8 cellular contexts compared by ENCODE assay signal in genomic region chr2:27050996-27051901, GRCh38. TPM values are rescaled to one million over a fixed set of nuclear protein-coding genes. Genes with fewer than 3 reads are reported as not detected.
DNase-seq lines count a peak whose midpoint lies in the region; ATAC-seq lines count a peak whose summit lies in the region.

Gene AGBL5 (plus strand): TSS chr2:27051668. CDS start chr2:27052959, 1,291 bp downstream.

- H3K27me3 Mint-ChIP-seq in IgD-negative memory B cell = peaks cover 6% of the 10 kb centered on the region

- H3K36me3 Mint-ChIP-seq in IgD-negative memory B cell = peaks cover 2% of the 10 kb centered on the region

- H3K4me1 Mint-ChIP-seq in IgD-negative memory B cell = peaks cover 12 to 15% (median 15%) of the 10 kb centered on the region in 3 donors

- ATAC-seq in GM21576 (IDR thresholded peaks at IDR 0.05; ENCODE audit: unreplicated experiment) = peak; percentile 69

- DNase-seq in DMS153 (lab: John Stamatoyannopoulos, UW) (peak; percentile 93), OCI-M1 (lab: John Stamatoyannopoulos, UW) (peak; percentile 99), activated T-cell treated with anti-CD3 and anti-CD28 coated beads for 1 hour (ENCODE audit: low read depth) (peak; percentile 90), epidermal melanocyte (ENCODE audit: insufficient read length, low spot score) (peak; percentile 98), middle frontal gyrus (ENCODE audit: extremely low spot score, low spot score) (peak; percentile 91)
- DNase-seq in stimulated activated CD8-positive, alpha-beta memory T cell treated with anti-CD3 and anti-CD28 coated beads, Interleukin-2, amount 100 ng/mL, for 1 hour (ENCODE audit: low read depth in 2 of 2) = peak; percentile 91 to 94

- peaks cover 0 to 7% (median 0%) of the 10 kb centered on the region in 3 donors for H3K9me3 Mint-ChIP-seq in IgD-negative memory B cell

- peak within 1 kb of the TSS; percentile 94 to 100 (median 97) for H3K4me3 Mint-ChIP-seq in IgD-negative memory B cell

- peak within 1 kb of the TSS; percentile 100 for H3K27ac Mint-ChIP-seq in IgD-negative memory B cell

RNA-seq across cellular contexts. Expression of gene AGBL5, which starts in this region (rescaled TPM):
- polyA plus RNA-seq in IgD-negative memory B cell = 10.8 TPM

Comparison
In these comparisons a context has a peak if more than half of its experiments do, and no peak if none do; other contexts are left out.
1. Peak in every context shown above with its lines: DNase-seq and ATAC-seq.